In the genomic region with DNA sequence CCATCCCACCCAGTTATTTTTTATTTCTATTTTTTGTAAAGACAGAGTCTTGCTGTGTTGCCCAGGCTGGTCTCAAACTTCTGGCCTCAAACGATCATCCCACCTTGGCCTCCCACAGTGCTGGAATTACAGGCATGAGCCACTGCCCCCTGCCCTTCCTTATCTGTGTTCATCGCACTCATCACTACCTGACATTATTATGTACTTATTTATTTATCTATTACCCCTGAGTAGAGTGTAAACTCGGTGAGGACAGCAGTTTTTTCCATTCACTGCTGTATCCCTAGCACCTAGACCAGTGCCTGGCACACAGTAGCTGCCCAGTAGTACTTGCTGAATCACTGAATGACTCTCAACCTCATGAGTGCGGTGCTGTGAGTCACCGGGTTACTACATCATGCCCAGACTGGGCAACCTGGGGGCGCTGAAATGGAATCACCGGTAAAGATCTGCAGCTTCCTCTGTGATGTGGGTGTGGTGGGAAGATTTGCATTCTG, we compare ENCODE assay signal across 11 cellular contexts.
A peak's percentile ranks its signal among the peaks of the same experiment; 100 is the strongest.
DNase-seq lines count a peak whose midpoint lies in the region; ATAC-seq and TF ChIP-seq lines count a peak whose summit lies in the region.
"Had no signal": no experiment of that assay in that cellular context is flagged by ENCODE, and none has a peak within 500 bp of the region (broad histone marks: within the 10 kb centered on the region; RNA-seq: fewer than 3 reads in every experiment).

No MANE protein-coding gene starts in this region.

- BruUV-seq in Panc1 (replicated peaks; lab: Mats Ljungman, UMichigan) = no TSS peak

- POLR2A ChIA-PET in Panc1 (lab: Charles Lee) = no interaction called here

- DNase-seq in EH (ENCODE audit: low read depth) (peak; percentile 91), Panc1 (ENCODE audit: low read depth, low spot score) (no peak), fibroblast of peridontal ligament (ENCODE audit: extremely low read depth) (peak; percentile 62), pulmonary artery endothelial cell (ENCODE audit: low read depth, low spot score) (peak; percentile 87), NCI-H1417 (lab: John Stamatoyannopoulos, UW) (no peak), NCI-H2107 (lab: John Stamatoyannopoulos, UW) (no peak), D341Med (ENCODE audit: low spot score) (no peak), NCI-H2081 treated with DMSO at 0.1 percent for 48 hours (lab: John Stamatoyannopoulos, UW) (no peak)
- DNase-seq: activated T-cell treated with anti-CD3 and anti-CD28 coated beads, Interleukin-2, amount 50 U/mL, for 4 hours; testis had no signal

- H3K4me3 ChIP-seq in Panc1 (ENCODE audit: low read depth in 2 of 2, low read length in 2 of 2) = no peak overlapping the region
- H3K4me3 ChIP-seq: testis had no signal

- peak; percentile 87 for ATAC-seq in Panc1
- ATAC-seq: activated T-cell treated with anti-CD3 and anti-CD28 coated beads, Interleukin-2, amount 50 U/mL, for 4 hours had no signal

- intact Hi-C loops in Panc1 (cut with micrococcal nuclease; ENCODE audit: unreplicated experiment) = no loop called here

- H3K27ac ChIP-seq in Panc1 (ENCODE audit: low read length) = peak overlapping the region; percentile 26; the same call in 1 of the 2 replicates
- H3K27ac ChIP-seq: KMS-11, testis had no signal

- CTCF ChIA-PET in Panc1 (lab: Charles Lee) = no interaction called here

- TF ChIP-seq CTCF in Panc1 (IDR thresholded peaks at IDR 0.05) = no peak

- no peaks in the 10 kb centered on the region for H3K4me1 ChIP-seq in Panc1 (ENCODE audit: control insufficient read depth, insufficient read depth, low read length)

- H3K27me3 ChIP-seq in Panc1 (ENCODE audit: control insufficient read depth, insufficient read depth, low read length) = no peaks in the 10 kb centered on the region
- H3K27me3 ChIP-seq: testis had no signal

- no peaks in the 10 kb centered on the region for H3K36me3 ChIP-seq in Panc1 (ENCODE audit: control insufficient read depth, insufficient read depth, low read length)

- in situ Hi-C loops in Panc1 (cut with HindIII; ENCODE audit: low pct_unique_long_range_greater_than_20kb, low sequenced_read_pairs) = no loop called here

- no peaks in the 10 kb centered on the region for H3K9me3 ChIP-seq in Panc1 (ENCODE audit: control insufficient read depth, insufficient read depth, low read depth, low read length)
- H3K9me3 ChIP-seq: testis had no signal

Comparison
In these comparisons a context has a peak if more than half of its experiments do, and no peak if none do; other contexts are left out.
1. DNase-seq: peak in EH (single experiment), fibroblast of peridontal ligament (single experiment) and pulmonary artery endothelial cell (single experiment); none in Panc1 (single experiment), NCI-H1417 (0 of 3), NCI-H2107 (single experiment), D341Med (single experiment) and NCI-H2081 treated with DMSO at 0.1 percent for 48 hours (single experiment).